ENCODE assay signal across 22 cellular contexts in genomic region chr3:23376516-23377248, GRCh38.
DNase-seq lines count a peak whose midpoint lies in the region; ATAC-seq, FAIRE-seq and TF ChIP-seq lines count a peak whose summit lies in the region.
"Had no signal": no experiment of that assay in that cellular context is flagged by ENCODE, and none has a peak within 500 bp of the region (broad histone marks: within the 10 kb centered on the region; RNA-seq: fewer than 3 reads in every experiment).

No MANE protein-coding gene starts in this region.

- H3K9ac ChIP-seq in MM.1S (ENCODE audit: low read length) = no peak overlapping the region

- peaks cover 22% of the 10 kb centered on the region for H3K4me1 ChIP-seq in MM.1S (ENCODE audit: low read length)
- H3K4me1 ChIP-seq: BE2C, Peyer's patch had no signal

- H3K27me3 ChIP-seq in MM.1S (replicated peaks; ENCODE audit: insufficient read depth, low read length) = no peaks in the 10 kb centered on the region
- H3K27me3 ChIP-seq: BE2C, Peyer's patch had no signal

- 0 out of 2 replicates have a peak, but pooled peaks cover 5% of the 10 kb centered on the region for H3F3A ChIP-seq in MM.1S (ENCODE audit: insufficient read depth, low read length)

- H3K36me3 Mint-ChIP-seq in memory B cell = no peaks in the 10 kb centered on the region
- H3K36me3 Mint-ChIP-seq in T-helper 2 cell treated with Interferon-gamma antibody and Interleukin-4, amounts not matched to agents 5 μg/mL and 100 μg/mL, for 36 hours (ENCODE audit: low read depth) = no peaks in the 10 kb centered on the region
- H3K36me3 Mint-ChIP-seq: CD8-positive, alpha-beta T cell had no signal

- no peaks in the 10 kb centered on the region for H3K27me3 Mint-ChIP-seq in memory B cell
- peaks cover 2% of the 10 kb centered on the region for H3K27me3 Mint-ChIP-seq in T-helper 2 cell treated with Interferon-gamma antibody and Interleukin-4, amounts not matched to agents 5 μg/mL and 100 μg/mL, for 36 hours (ENCODE audit: low read depth)
- H3K27me3 Mint-ChIP-seq: IgD-negative memory B cell had no signal

- H3K4me1 Mint-ChIP-seq in memory B cell = peaks cover 27% of the 10 kb centered on the region
- no peaks in the 10 kb centered on the region for H3K4me1 Mint-ChIP-seq in T-helper 2 cell treated with Interferon-gamma antibody and Interleukin-4, amounts not matched to agents 5 μg/mL and 100 μg/mL, for 36 hours (ENCODE audit: low read depth)

- TF ChIP-seq CTCF in AG10803 (conservative IDR thresholded peaks at IDR 0.05; ENCODE audit: low read length) (no peak), MM.1S (IDR thresholded peaks at IDR 0.05; ENCODE audit: low read length) (no peak)

- H3K9me3 ChIP-seq in MM.1S (replicated peaks; ENCODE audit: insufficient read depth, low read length) = no peaks in the 10 kb centered on the region
- H3K9me3 ChIP-seq: BE2C, Peyer's patch had no signal

- H3K79me2 ChIP-seq in MM.1S (ENCODE audit: low read length) = peaks cover 27% of the 10 kb centered on the region

- H3K4me3 ChIP-seq in AG10803 (ENCODE audit: low read length) (no peak overlapping the region), MM.1S (ENCODE audit: low read length) (no peak overlapping the region)
- H3K4me3 ChIP-seq: Peyer's patch had no signal

- H3K9me2 ChIP-seq in MM.1S (replicated peaks; ENCODE audit: insufficient read depth, low read length) = no peaks in the 10 kb centered on the region

- H3K9me3 Mint-ChIP-seq in memory B cell = no peaks in the 10 kb centered on the region
- no peaks in the 10 kb centered on the region for H3K9me3 Mint-ChIP-seq in T-helper 2 cell treated with Interferon-gamma antibody and Interleukin-4, amounts not matched to agents 5 μg/mL and 100 μg/mL, for 36 hours
- H3K9me3 Mint-ChIP-seq: HFFc6 had no signal

- no peak for ATAC-seq in memory B cell (ENCODE audit: low read depth)
- no peak for ATAC-seq in HG03196 (IDR thresholded peaks at IDR 0.05; ENCODE audit: unreplicated experiment)
- ATAC-seq: CD8-positive, alpha-beta T cell had no signal

- peak overlapping the region; percentile 80 for H3K27ac Mint-ChIP-seq in memory B cell
- H3K27ac Mint-ChIP-seq in T-helper 2 cell treated with Interferon-gamma antibody and Interleukin-4, amounts not matched to agents 5 μg/mL and 100 μg/mL, for 36 hours = no peak overlapping the region
- H3K27ac Mint-ChIP-seq: CD8-positive, alpha-beta T cell; HFFc6; IgD-negative memory B cell had no signal

- H4K20me1 ChIP-seq in MM.1S (ENCODE audit: insufficient read depth, low read length) = no peaks in the 10 kb centered on the region

- no peak overlapping the region for H3K4me3 Mint-ChIP-seq in memory B cell
- H3K4me3 Mint-ChIP-seq in T-helper 2 cell treated with Interferon-gamma antibody and Interleukin-4, amounts not matched to agents 5 μg/mL and 100 μg/mL, for 36 hours = no peak overlapping the region
- H3K4me3 Mint-ChIP-seq: CD8-positive, alpha-beta T cell; HFFc6 had no signal

- DNase-seq in AG10803 (ENCODE audit: low read depth) = peak; percentile 20
- DNase-seq in GM19239 (ENCODE audit: insufficient read length, low spot score) = no peak
- DNase-seq in MM.1S = no peak
- no peak for DNase-seq in memory B cell (ENCODE audit: low spot score in 2 of 2)
- no peak for DNase-seq in T1000 (lab: John Stamatoyannopoulos, UW)
- no peak for DNase-seq in T-helper 2 cell treated with Interferon-gamma antibody and Interleukin-4, amounts not matched to agents 5 μg/mL and 100 μg/mL, for 36 hours (ENCODE audit: low spot score)
- no peak for DNase-seq in COLO829 (ENCODE audit: low spot score)
- DNase-seq: 8988T; BE2C; CD8-positive, alpha-beta T cell; DMS79; HFFc6; NCI-H1092 treated with DMSO at 0.1 percent for 48 hours; NCI-H146; NCI-H2029 treated with DMSO at 0.1 percent for 48 hours; NCI-H2171; NCI-H526; Peyer's patch; SW 1271 had no signal

- H3K27ac ChIP-seq in MM.1S (ENCODE audit: low read length) = peak overlapping the region; percentile 0; the same call in 1 of the 2 replicates
- H3K27ac ChIP-seq: Peyer's patch had no signal

- H3K36me3 ChIP-seq in MM.1S (replicated peaks; ENCODE audit: insufficient read depth, low read length) = no peaks in the 10 kb centered on the region
- H3K36me3 ChIP-seq: BE2C, Peyer's patch had no signal

- peak; percentile 71 for FAIRE-seq in GM19239 (lab: Jason Lieb, UNC)
- FAIRE-seq: HTR-8/SVneo had no signal

- H3K4me2 ChIP-seq in MM.1S (ENCODE audit: low read depth, low read length) = peak overlapping the region; percentile 64; the same call in 1 of the 2 replicates

- no peak overlapping the region for H2AFZ ChIP-seq in MM.1S (ENCODE audit: low read length)
